In genomic region chr5:73678322-73678740, GRCh38 we compare ENCODE assay signal across 1 cellular context.
TF ChIP-seq lines count a peak whose summit lies in the region.

No MANE protein-coding gene starts in this region.

TF ChIP-seq in GM12878, 131 proteins besides CTCF, POLR2A, EP300 and RAD21 (continued from another document):
- TF ChIP-seq ZNF687 (IDR thresholded peaks at IDR 0.05) (peak; percentile 66; the same call in 1 of the 2 replicates), DPF2 (IDR thresholded peaks at IDR 0.05) (no peak), NR2C1 (IDR thresholded peaks at IDR 0.05) (peak; percentile 59; the same call in 1 of the 2 replicates), SIX5 (IDR thresholded peaks at IDR 0.05; ENCODE audit: low read depth, low read length, severe bottlenecking) (no peak)
